13 cellular contexts compared by ENCODE assay signal in genomic region chr17:56203430-56203829, GRCh38. TPM values are rescaled to one million over a fixed set of nuclear protein-coding genes. Genes with fewer than 3 reads are reported as not detected.
DNase-seq lines count a peak whose midpoint lies in the region; ATAC-seq and TF ChIP-seq lines count a peak whose summit lies in the region.
"Had no signal": no experiment of that assay in that cellular context is flagged by ENCODE, and none has a peak within 500 bp of the region (broad histone marks: within the 10 kb centered on the region; RNA-seq: fewer than 3 reads in every experiment).

No MANE protein-coding gene starts in this region.

- no peaks in the 10 kb centered on the region for H3F3A ChIP-seq in PC-3 (ENCODE audit: low read length, unreplicated experiment)

- BruUV-seq in PC-3 (replicated peaks; lab: Mats Ljungman, UMichigan): no TSS peak

- H3K79me2 ChIP-seq in PC-3 (ENCODE audit: low read length): no peaks in the 10 kb centered on the region

- CTCF ChIA-PET in PC-3 (lab: Charles Lee): no interaction called here

- peaks cover 5% of the 10 kb centered on the region; the same call in 1 of the 2 replicates for H3K27me3 ChIP-seq in PC-3 (ENCODE audit: low read length)

- TF ChIP-seq CTCF in PC-3 (conservative IDR thresholded peaks at IDR 0.05; ENCODE audit: low read depth, low read length): no peak
- no peak for TF ChIP-seq CTCF in epithelial cell of esophagus (IDR thresholded peaks at IDR 0.05; ENCODE audit: insufficient read depth, low read depth, low read length, missing control alignments)

- no peaks in the 10 kb centered on the region for H3K9me3 ChIP-seq in PC-3 (ENCODE audit: low read length)
- H3K9me3 ChIP-seq: thoracic aorta had no signal

- H3K4me2 ChIP-seq in PC-3 (ENCODE audit: low read length): no peak overlapping the region

- H3K4me3 ChIP-seq in PC-3 (ENCODE audit: low read length) (no peak overlapping the region), epithelial cell of esophagus (ENCODE audit: low read length) (no peak overlapping the region)
- H3K4me3 ChIP-seq: thoracic aorta had no signal

- no peak overlapping the region for H3K27ac ChIP-seq in PC-3 (ENCODE audit: low read length)
- H3K27ac ChIP-seq: thoracic aorta had no signal

- DNase-seq in ELR (ENCODE audit: low read depth) (peak; percentile 33), HuH-7.5 (ENCODE audit: low spot score) (peak; percentile 12), PC-3 (peak; percentile 28), epithelial cell of esophagus (ENCODE audit: low read depth) (peak; percentile 2), OCI-M2 (lab: John Stamatoyannopoulos, UW; ENCODE audit: unreplicated experiment) (no peak), NCI-H524 (lab: John Stamatoyannopoulos, UW) (no peak)
- DNase-seq: activated CD4-positive, alpha-beta T cell treated with anti-CD3 and anti-CD28 coated beads, Interleukin-2, amount 50 U/mL, for 4 hours; DMS79; NCI-H1694 treated with DMSO at 0.1 percent for 48 hours had no signal

- POLR2A ChIA-PET in PC-3 (lab: Charles Lee; ENCODE audit: unreplicated experiment): interaction anchor here (0.6 kb wide), 1 partner anchor 661 kb away, joined by 14 read pairs; no protein-coding TSS in a partner anchor

- H3K9ac ChIP-seq in PC-3 (ENCODE audit: low read length): no peak overlapping the region

- no peaks in the 10 kb centered on the region for H4K20me1 ChIP-seq in PC-3 (ENCODE audit: low read length)

- intact Hi-C loops in PC-3 (cut with micrococcal nuclease): no loop called here

- H3K4me1 ChIP-seq in PC-3 (ENCODE audit: insufficient read depth, low read length): no peaks in the 10 kb centered on the region

- no peaks in the 10 kb centered on the region for H3K9me2 ChIP-seq in PC-3 (replicated peaks; ENCODE audit: low read length)

- no peaks in the 10 kb centered on the region for H3K36me3 ChIP-seq in PC-3 (ENCODE audit: low read depth, low read length)
- H3K36me3 ChIP-seq: thoracic aorta had no signal

- no peak overlapping the region for H2AFZ ChIP-seq in PC-3 (ENCODE audit: low read length)

- ATAC-seq in PC-3 (no peak), HG03175 (IDR thresholded peaks at IDR 0.05; ENCODE audit: unreplicated experiment) (no peak)
- ATAC-seq: esophagus mucosa had no signal

RNA-seq across cellular contexts. Expression of gene ANKFN1, which starts 50.2 kb away (rescaled TPM):
- not detected in 2 replicates for total RNA-seq in PC-3 (2014; rRNA removed)
- total RNA-seq: cardiac septum, esophagus mucosa had no signal

Comparison
In these comparisons a context has a peak if more than half of its experiments do, and no peak if none do; other contexts are left out.
1. DNase-seq: peak in ELR (single experiment), HuH-7.5 (single experiment), PC-3 (single experiment) and epithelial cell of esophagus (single experiment); none in OCI-M2 (single experiment) and NCI-H524 (0 of 2).